8 cellular contexts compared by ENCODE assay signal in the genomic region with DNA sequence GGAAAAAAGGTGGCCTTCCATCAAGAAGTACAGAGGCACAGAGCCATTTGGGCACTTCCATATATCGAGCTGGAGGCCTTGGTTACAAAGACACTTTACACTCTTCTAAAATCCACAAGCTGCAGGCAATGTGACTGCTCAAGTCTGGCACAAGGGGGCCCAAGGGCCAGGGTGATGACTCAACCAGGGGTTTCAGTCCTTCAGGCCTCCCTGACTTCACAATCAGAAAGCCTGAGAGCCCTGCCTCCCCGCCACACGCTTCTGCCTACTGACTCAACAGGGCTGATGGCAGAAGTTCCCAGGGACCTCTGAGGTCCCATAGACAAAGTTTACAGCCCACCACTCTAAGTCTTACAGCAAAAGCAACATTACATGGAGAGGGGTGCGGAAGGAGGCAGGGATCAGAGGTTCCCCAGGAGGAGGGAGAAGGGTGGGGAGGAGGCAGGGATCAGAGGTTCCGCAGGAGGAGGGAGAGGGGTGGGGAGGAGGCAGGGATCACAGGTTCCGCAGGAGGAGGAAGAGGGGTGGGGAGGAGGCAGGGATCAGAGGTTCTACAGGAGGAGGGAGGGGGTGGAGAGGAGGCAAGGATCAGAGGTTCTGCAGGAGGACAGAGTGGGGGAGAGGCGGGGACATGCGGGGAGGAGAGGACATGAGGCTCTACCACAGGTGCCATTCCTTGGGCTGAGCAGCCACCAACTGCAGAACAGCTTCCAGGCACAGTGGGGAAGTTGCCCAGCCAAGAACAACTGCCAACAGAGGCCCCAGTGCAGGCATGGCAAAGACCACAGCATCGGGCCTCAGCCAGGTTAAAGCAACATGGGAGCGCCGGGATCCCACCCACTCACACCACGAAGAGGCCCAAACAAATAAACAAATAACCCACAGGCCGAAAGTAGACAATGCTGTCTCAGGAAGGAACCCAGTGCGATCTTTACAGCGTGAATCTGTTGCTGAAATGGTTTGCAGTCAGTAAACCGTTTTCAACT. TPM values are rescaled to one million over a fixed set of nuclear protein-coding genes. Genes with fewer than 3 reads are reported as not detected.
DNase-seq lines count a peak whose midpoint lies in the region; ATAC-seq, FAIRE-seq and TF ChIP-seq lines count a peak whose summit lies in the region.

No MANE protein-coding gene starts in this region.

- no peak overlapping the region for H3K4me3 ChIP-seq in esophagus muscularis mucosa

- TF ChIP-seq CTCF in GM20000 (IDR thresholded peaks at IDR 0.05; ENCODE audit: extremely low read depth, missing control alignments) (peak; percentile 17), osteocyte (IDR thresholded peaks at IDR 0.05) (no peak), esophagus muscularis mucosa (IDR thresholded peaks at IDR 0.05) (no peak)

- H3K27ac Mint-ChIP-seq in osteocyte (ENCODE audit: unreplicated experiment): no peak overlapping the region

- WGBS in esophagus muscularis mucosa: 87% methylated on average over 16 of the region's 16 CpGs

- DNase-seq in ELF-1 (ENCODE audit: low read depth, low spot score) (peak; percentile 48), GM20000 (ENCODE audit: low spot score) (peak; percentile 78), myocyte (ENCODE audit: low read depth) (peak; percentile 19), frontal cortex (ENCODE audit: low spot score in 2 of 2) (no peak), osteocyte (ENCODE audit: extremely low spot score, unreplicated experiment) (no peak), esophagus muscularis mucosa (ENCODE audit: extremely low spot score) (no peak)
- DNase-seq in activated CD8-positive, alpha-beta memory T cell treated with anti-CD3 and anti-CD28 coated beads, Interleukin-2, amount 50 U/mL, for 24 hours (ENCODE audit: extremely low read depth): peak; percentile 4

- no peak overlapping the region for H3K4me3 Mint-ChIP-seq in osteocyte (ENCODE audit: unreplicated experiment)

- FAIRE-seq in frontal cortex (lab: Jason Lieb, UNC): no peak

- H3K27me3 Mint-ChIP-seq in osteocyte (ENCODE audit: unreplicated experiment): no peaks in the 10 kb centered on the region

- no peak for TF ChIP-seq POLR2A in esophagus muscularis mucosa (IDR thresholded peaks at IDR 0.05; ENCODE audit: low read depth)

- H3K4me1 Mint-ChIP-seq in osteocyte (ENCODE audit: unreplicated experiment): peaks cover 14% of the 10 kb centered on the region

- no peaks in the 10 kb centered on the region for H3K9me3 ChIP-seq in esophagus muscularis mucosa

- H3K36me3 Mint-ChIP-seq in osteocyte (ENCODE audit: unreplicated experiment): peaks cover 13% of the 10 kb centered on the region

- peaks cover 0 to 3% (median 0%) of the 10 kb centered on the region in 4 donors for H3K36me3 ChIP-seq in esophagus muscularis mucosa

- intact Hi-C loops in esophagus muscularis mucosa (cut with DNase I): no loop called here

- H3K9me3 Mint-ChIP-seq in osteocyte (ENCODE audit: unreplicated experiment): no peaks in the 10 kb centered on the region

- no peaks in the 10 kb centered on the region for H3K27me3 ChIP-seq in esophagus muscularis mucosa

- no peak overlapping the region for H3K27ac ChIP-seq in esophagus muscularis mucosa (replicated peaks in 1 of 4)

- peak; percentile 99 for ATAC-seq in HG03442 (IDR thresholded peaks at IDR 0.05; ENCODE audit: unreplicated experiment)

- TF ChIP-seq EP300 in esophagus muscularis mucosa (IDR thresholded peaks at IDR 0.05): no peak

- H3K4me1 ChIP-seq in esophagus muscularis mucosa: peaks cover 0 to 18% (median 7%) of the 10 kb centered on the region in 4 donors

RNA-seq across cellular contexts. Expression of gene SLC7A1, which starts 52.0 kb away (rescaled TPM):
- total RNA-seq in myocyte (11.2 and 14.5 TPM in 2 replicates), frontal cortex (20.8 TPM), osteocyte (84.0 and 88.7 TPM in 2 replicates), esophagus muscularis mucosa (10 to 100 TPM; 15.0 to 28.8 (median 21.6) TPM)
- 33.4 TPM for polyA plus RNA-seq in myocyte (2012)

Comparison
In these comparisons a context has a peak if more than half of its experiments do, and no peak if none do; other contexts are left out.
1. DNase-seq: peak in ELF-1 (single experiment), GM20000 (single experiment), activated CD8-positive, alpha-beta memory T cell treated with anti-CD3 and anti-CD28 coated beads, Interleukin-2, amount 50 U/mL, for 24 hours (single experiment) and myocyte (single experiment); none in frontal cortex (0 of 2), osteocyte (single experiment) and esophagus muscularis mucosa (single experiment).